ENCODE assay signal across 21 cellular contexts in the genomic region with DNA sequence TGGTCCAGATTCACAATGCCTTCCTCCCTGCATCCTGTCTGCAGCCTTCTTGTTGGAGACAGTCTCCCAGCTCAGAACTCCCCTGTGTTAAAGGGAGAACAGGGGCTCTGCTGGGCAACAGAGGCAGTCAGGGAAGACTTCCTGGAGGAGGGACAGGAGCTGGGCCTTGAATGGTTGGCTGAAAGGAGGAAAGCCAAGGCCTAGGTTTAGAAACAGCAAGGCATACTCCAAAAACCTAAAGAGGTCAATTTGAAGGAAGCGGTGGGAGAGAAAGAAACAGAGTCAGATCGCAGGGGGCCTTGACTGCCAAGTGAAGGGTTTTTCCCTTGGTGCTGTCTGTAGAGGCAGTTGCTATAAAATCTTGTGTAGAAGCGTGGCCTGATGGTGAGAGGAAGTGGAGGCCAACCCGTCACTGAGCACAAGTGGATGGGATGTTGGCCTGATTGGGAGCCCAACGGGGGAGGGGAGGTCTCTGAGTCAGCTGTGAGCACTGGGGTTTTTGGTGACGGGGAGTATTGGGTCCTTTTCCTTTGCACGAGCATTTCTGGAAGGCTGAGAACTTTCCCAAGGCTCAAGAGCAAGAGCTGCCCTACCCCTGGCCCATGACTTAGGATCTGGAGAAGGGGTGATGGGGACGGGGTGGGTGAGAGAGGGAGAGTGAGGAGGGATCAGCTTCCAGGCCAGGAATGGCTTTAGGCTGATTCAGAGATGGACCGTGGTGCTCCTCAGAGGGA. TPM values are rescaled to one million over a fixed set of nuclear protein-coding genes. Genes with fewer than 3 reads are reported as not detected.
"Had no signal": no experiment of that assay in that cellular context is flagged by ENCODE, and none has a peak within 500 bp of the region (broad histone marks: within the 10 kb centered on the region; RNA-seq: fewer than 3 reads in every experiment).

No MANE protein-coding gene starts in this region.

- DNase-seq: activated CD4-positive, alpha-beta T cell treated with anti-CD3 and anti-CD28 coated beads, Interleukin-2, amount 50 U/mL, for 4 hours; activated naive CD4-positive, alpha-beta T cell treated with anti-CD3 and anti-CD28 coated beads for 36 hours; activated T-cell treated with anti-CD3 and anti-CD28 coated beads for 4 hours; central memory CD4-positive, alpha-beta T cell; hypothalamus; islet precursor cell; midbrain; psoas muscle; small intestine; stimulated activated CD4-positive, alpha-beta T cell treated with anti-CD3 and anti-CD28 coated beads, Interleukin-4, amount 100 ng/mL, for 24 hours; WERI-Rb-1 had no signal

- H3K36me3 Mint-ChIP-seq: brain; neural progenitor cell; stimulated activated memory B cell treated with anti-CD40 and anti-IgM and Interleukin-4, amounts not matched to agents 10 μg/mL and 1 μg/mL and 100 μg/mL, for 72 hours had no signal

- H3K4me1 Mint-ChIP-seq: activated T-helper 17 cell treated with anti-CD3 and anti-CD28 coated beads, Interleukin-2, amount 50 U/mL, for 72 hours; brain; stimulated activated memory B cell treated with anti-CD40 and anti-IgM and Interleukin-4, amounts not matched to agents 10 μg/mL and 1 μg/mL and 100 μg/mL, for 72 hours had no signal

- ATAC-seq: activated T-helper 17 cell treated with anti-CD3 and anti-CD28 coated beads, Interleukin-2, amount 50 U/mL, for 72 hours; left lobe of liver; psoas muscle; right cardiac atrium; stimulated activated memory B cell treated with anti-CD40 and anti-IgM and Interleukin-4, amounts not matched to agents 10 μg/mL and 1 μg/mL and 100 μg/mL, for 72 hours had no signal

- H3K4me3 Mint-ChIP-seq: activated naive CD4-positive, alpha-beta T cell treated with anti-CD3 and anti-CD28 coated beads for 36 hours; activated T-helper 17 cell treated with anti-CD3 and anti-CD28 coated beads, Interleukin-2, amount 50 U/mL, for 72 hours; brain; neural progenitor cell; stimulated activated memory B cell treated with anti-CD40 and anti-IgM and Interleukin-4, amounts not matched to agents 10 μg/mL and 1 μg/mL and 100 μg/mL, for 72 hours had no signal

- H3K27ac Mint-ChIP-seq: activated naive CD4-positive, alpha-beta T cell treated with anti-CD3 and anti-CD28 coated beads for 36 hours; activated T-helper 17 cell treated with anti-CD3 and anti-CD28 coated beads, Interleukin-2, amount 50 U/mL, for 72 hours; brain; neural progenitor cell; stimulated activated memory B cell treated with anti-CD40 and anti-IgM and Interleukin-4, amounts not matched to agents 10 μg/mL and 1 μg/mL and 100 μg/mL, for 72 hours had no signal

- H3K9me3 Mint-ChIP-seq: activated naive CD4-positive, alpha-beta T cell treated with anti-CD3 and anti-CD28 coated beads for 36 hours; activated T-helper 17 cell treated with anti-CD3 and anti-CD28 coated beads, Interleukin-2, amount 50 U/mL, for 72 hours; neural progenitor cell; stimulated activated memory B cell treated with anti-CD40 and anti-IgM and Interleukin-4, amounts not matched to agents 10 μg/mL and 1 μg/mL and 100 μg/mL, for 72 hours had no signal

RNA-seq across cellular contexts. Expression of a gene that starts 41.7 kb away (rescaled TPM):
- total RNA-seq: activated CD8-positive, alpha-beta memory T cell treated with anti-CD3 and anti-CD28 coated beads for 36 hours; activated naive CD4-positive, alpha-beta T cell treated with anti-CD3 and anti-CD28 coated beads for 36 hours; activated T-helper 17 cell treated with anti-CD3 and anti-CD28 coated beads, Interleukin-2, amount 50 U/mL, for 72 hours; epithelial cell of proximal tubule; left lobe of liver; osteocyte; right cardiac atrium; T-helper 1 cell treated with Interleukin-12 subunit alpha and Interleukin-12 subunit beta and Interleukin-4 antibody, amounts not matched to agents 30 ng/mL and 1 ng/mL, for 36 hours had no signal
